Comparison of ENCODE assay signal across 10 cellular contexts in genomic region chr5:75245023-75245422, GRCh38. TPM values are rescaled to one million over a fixed set of nuclear protein-coding genes. Genes with fewer than 3 reads are reported as not detected.
"Had no signal": no experiment of that assay in that cellular context is flagged by ENCODE, and none has a peak within 500 bp of the region (broad histone marks: within the 10 kb centered on the region; RNA-seq: fewer than 3 reads in every experiment).

No MANE protein-coding gene starts in this region.

- ATAC-seq: HCT116 had no signal

- H3K4me2 ChIP-seq: KMS-11 had no signal

- H3K4me3 ChIP-seq: GM23248, HAP-1 had no signal

- H3K27ac ChIP-seq: GM23248, HL-60, KMS-11 had no signal

- H3K36me3 ChIP-seq: HAP-1 had no signal

- DNase-seq: GM23248, GOT3, H7, HFFc6, IMR-90, KBM-7 had no signal

- H2AFZ ChIP-seq: GM23248 had no signal

- H3K9ac ChIP-seq: GM23248, KMS-11 had no signal

- H3K9me3 ChIP-seq: HAP-1 had no signal

RNA-seq across cellular contexts. Expression of gene ANKRD31, which starts 8.3 kb away (rescaled TPM):
- total RNA-seq: GM23248, H7 had no signal
- polyA plus RNA-seq: GM23248 had no signal
